14 cellular contexts compared by ENCODE assay signal in the genomic region with DNA sequence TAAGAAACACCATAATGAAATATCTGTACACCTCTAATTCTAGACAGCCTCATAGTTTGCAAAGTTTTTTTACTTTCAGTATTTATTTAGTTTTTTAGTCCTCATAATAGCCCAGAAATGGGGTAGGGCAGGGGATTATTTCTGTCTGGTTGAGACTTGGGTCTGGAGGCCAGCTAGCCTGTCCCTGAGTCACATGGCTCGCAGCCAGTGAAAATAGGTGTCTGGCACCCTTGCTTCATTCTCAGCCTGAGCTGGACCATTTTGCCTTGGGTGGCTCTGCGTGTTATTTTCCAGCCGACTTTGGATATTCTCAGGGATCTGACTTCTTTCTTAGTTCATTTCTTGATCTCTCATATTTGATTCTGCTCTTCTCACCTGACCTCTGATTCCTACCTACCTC.
DNase-seq lines count a peak whose midpoint lies in the region; ATAC-seq, FAIRE-seq and TF ChIP-seq lines count a peak whose summit lies in the region.
"Had no signal": no experiment of that assay in that cellular context is flagged by ENCODE, and none has a peak within 500 bp of the region (broad histone marks: within the 10 kb centered on the region; RNA-seq: fewer than 3 reads in every experiment).

No MANE protein-coding gene starts in this region.

- H3K9me3 ChIP-seq in heart right ventricle: no peaks in the 10 kb centered on the region
- no peaks in the 10 kb centered on the region for H3K9me3 ChIP-seq in thoracic aorta
- no peaks in the 10 kb centered on the region for H3K9me3 ChIP-seq in ovary
- H3K9me3 ChIP-seq: HAP-1, prostate gland had no signal

- TF ChIP-seq EP300 in ovary (IDR thresholded peaks at IDR 0.05): no peak

- H3K4me3 ChIP-seq in astrocyte of the cerebellum (ENCODE audit: low read depth, low read length) (no peak overlapping the region), heart right ventricle (no peak overlapping the region), thoracic aorta (peak overlapping the region; percentile 8), ovary (no peak overlapping the region)
- H3K4me3 ChIP-seq: HAP-1, prostate gland had no signal

- TF ChIP-seq CTCF in astrocyte of the cerebellum (IDR thresholded peaks at IDR 0.05; ENCODE audit: low read depth, low read length, missing control alignments): no peak
- no peak for TF ChIP-seq CTCF in heart right ventricle (IDR thresholded peaks at IDR 0.05)
- TF ChIP-seq CTCF in thoracic aorta (IDR thresholded peaks at IDR 0.05): no peak
- no peak for TF ChIP-seq CTCF in ovary (IDR thresholded peaks at IDR 0.05)

- no peaks in the 10 kb centered on the region for H3K36me3 ChIP-seq in heart right ventricle
- no peaks in the 10 kb centered on the region for H3K36me3 ChIP-seq in thoracic aorta
- no peaks in the 10 kb centered on the region for H3K36me3 ChIP-seq in ovary
- H3K36me3 ChIP-seq: prostate gland had no signal

- intact Hi-C loops in heart right ventricle (cut with DNase I) (no loop called here), ovary (cut with DNase I) (no loop called here)

- in situ Hi-C loops in astrocyte of the cerebellum (cut with HindIII; ENCODE audit: low sequenced_read_pairs): no loop called here

- peak; percentile 61 for DNase-seq in H54 (ENCODE audit: insufficient read length, low spot score)
- DNase-seq in astrocyte of the cerebellum (ENCODE audit: low read depth): peak; percentile 79
- peak; percentile 46 to 62 for DNase-seq in heart right ventricle
- peak; percentile 80 for DNase-seq in thoracic aorta (ENCODE audit: low spot score)
- DNase-seq in ovary: no peak
- DNase-seq in GF-D8 (lab: John Stamatoyannopoulos, UW): no peak
- DNase-seq: activated naive CD8-positive, alpha-beta T cell treated with anti-CD3 and anti-CD28 coated beads, Interleukin-2, amount 10 ng/mL, durations not matched to agents 7 days and 5 days; NCI-H510A had no signal

- no peak overlapping the region for H3K27ac ChIP-seq in heart right ventricle
- peak overlapping the region; percentile 62 to 68 for H3K27ac ChIP-seq in thoracic aorta
- no peak overlapping the region for H3K27ac ChIP-seq in ovary
- H3K27ac ChIP-seq: prostate gland had no signal

- peak in 7 of 8 donors; percentile 59 to 79 (median 76) for ATAC-seq in heart right ventricle
- peak; percentile 78 for ATAC-seq in thoracic aorta (ENCODE audit: insufficient number of reproducible peaks, low FRiP score, low read depth)
- ATAC-seq in GM21423 (IDR thresholded peaks at IDR 0.05; ENCODE audit: unreplicated experiment): no peak
- ATAC-seq in GM21381 (IDR thresholded peaks at IDR 0.05; ENCODE audit: unreplicated experiment): no peak
- ATAC-seq: HepG2 had no signal

- no peak for TF ChIP-seq POLR2A in H54 (IDR thresholded peaks at IDR 0.05; ENCODE audit: low read depth, low read length)
- no peak for TF ChIP-seq POLR2A in ovary (IDR thresholded peaks at IDR 0.05)

- H3K4me1 ChIP-seq in heart right ventricle (peaks cover 0 to 6% (median 0%) of the 10 kb centered on the region in 9 donors), thoracic aorta (ENCODE audit: control insufficient read depth in 1 of 2, low read depth in 2 of 2) (peaks cover 3 to 39% of the 10 kb centered on the region in 2 donors), ovary (ENCODE audit: insufficient read depth) (no peaks in the 10 kb centered on the region)
- H3K4me1 ChIP-seq: HAP-1, prostate gland had no signal

- 46 to 66% methylated on average over 3 of the region's 3 CpGs for WGBS in heart right ventricle, 2 donors
- 87 to 95% (median 87%) methylated on average over 3 of the region's 3 CpGs for WGBS in ovary, 3 donors

- FAIRE-seq in H54 (lab: Jason Lieb, UNC): peak; percentile 87
- FAIRE-seq: HepG2, TTC549 had no signal

- H3K27me3 ChIP-seq in heart right ventricle (peaks cover 0 to 20% (median 0%) of the 10 kb centered on the region in 7 donors), thoracic aorta (replicated peaks; ENCODE audit: insufficient read depth) (no peaks in the 10 kb centered on the region), ovary (no peaks in the 10 kb centered on the region)

Comparison
In these comparisons a context has a peak if more than half of its experiments do, and no peak if none do; other contexts are left out.
1. DNase-seq: peak in H54 (single experiment), astrocyte of the cerebellum (single experiment), heart right ventricle (2 of 2) and thoracic aorta (single experiment); none in ovary (0 of 5) and GF-D8 (single experiment).
2. ATAC-seq: peak in heart right ventricle (7 of 8) and thoracic aorta (single experiment); none in GM21423 (single experiment) and GM21381 (single experiment).
3. H3K27ac ChIP-seq: peak in thoracic aorta (2 of 2); none in heart right ventricle (0 of 10) and ovary (0 of 2).